ENCODE assay signal across 27 cellular contexts in genomic region chr12:13900718-13901117, GRCh38.
"Had no signal": no experiment of that assay in that cellular context is flagged by ENCODE, and none has a peak within 500 bp of the region (broad histone marks: within the 10 kb centered on the region; RNA-seq: fewer than 3 reads in every experiment).

No MANE protein-coding gene starts in this region.

- H3K4me1 Mint-ChIP-seq: activated naive CD4-positive, alpha-beta T cell treated with anti-CD3 and anti-CD28 coated beads, Interleukin-2, amount 10 ng/mL, durations not matched to agents 7 days and 5 days; activated naive CD8-positive, alpha-beta T cell treated with anti-CD3 and anti-CD28 coated beads, Interleukin-2, amount 10 ng/mL, durations not matched to agents 7 days and 5 days had no signal

- H3K27me3 Mint-ChIP-seq: activated naive CD4-positive, alpha-beta T cell treated with anti-CD3 and anti-CD28 coated beads, Interleukin-2, amount 10 ng/mL, durations not matched to agents 7 days and 5 days; activated naive CD8-positive, alpha-beta T cell treated with anti-CD3 and anti-CD28 coated beads, Interleukin-2, amount 10 ng/mL, durations not matched to agents 7 days and 5 days had no signal

- H3K9me3 ChIP-seq: adrenal gland, Peyer's patch had no signal

- H3K27ac ChIP-seq: adrenal gland, KMS-11, Peyer's patch, RWPE1, SJCRH30, WERI-Rb-1 had no signal

- DNase-seq: activated CD4-positive, alpha-beta T cell treated with anti-CD3 and anti-CD28 coated beads for 4 hours; activated CD8-positive, alpha-beta memory T cell treated with anti-CD3 and anti-CD28 coated beads, Interleukin-2, amount 50 U/mL, for 4 hours; activated CD8-positive, alpha-beta T cell treated with anti-CD3 and anti-CD28 coated beads for 36 hours; activated gamma-delta T cell treated with Interleukin-2 at 50 U/mL for 16 hours; activated naive CD4-positive, alpha-beta T cell treated with anti-CD3 and anti-CD28 coated beads, Interleukin-2, amount 10 ng/mL, durations not matched to agents 7 days and 5 days; activated naive CD8-positive, alpha-beta T cell treated with anti-CD3 and anti-CD28 coated beads, Interleukin-2, amount 10 ng/mL, durations not matched to agents 7 days and 5 days; activated T-cell treated with anti-CD3 and anti-CD28 coated beads, Interleukin-2, amount 50 U/mL, for 72 hours; adrenal gland; anterior cingulate cortex; caudate nucleus; MG63; MV-4-11; NCI-H1092 treated with DMSO at 0.1 percent for 48 hours; NCI-H1436 treated with DMSO at 0.1 percent for 48 hours; NCI-H187 treated with DMSO at 0.1 percent for 48 hours; NCI-H2081 treated with DMSO at 0.1 percent for 48 hours; NCI-H2171 treated with DMSO at 0.1 percent for 48 hours; NCI-H510A treated with DMSO at 0.1 percent for 48 hours; Peyer's patch; Right ventricle myocardium superior; SJCRH30; SK-N-SH; T-helper 1 cell; WERI-Rb-1 had no signal

- ATAC-seq: activated CD8-positive, alpha-beta T cell treated with anti-CD3 and anti-CD28 coated beads for 36 hours; activated T-cell treated with anti-CD3 and anti-CD28 coated beads, Interleukin-2, amount 50 U/mL, for 72 hours had no signal

- H3K4me3 Mint-ChIP-seq: activated CD8-positive, alpha-beta T cell treated with anti-CD3 and anti-CD28 coated beads for 36 hours; activated naive CD4-positive, alpha-beta T cell treated with anti-CD3 and anti-CD28 coated beads, Interleukin-2, amount 10 ng/mL, durations not matched to agents 7 days and 5 days; activated naive CD8-positive, alpha-beta T cell treated with anti-CD3 and anti-CD28 coated beads, Interleukin-2, amount 10 ng/mL, durations not matched to agents 7 days and 5 days; activated T-cell treated with anti-CD3 and anti-CD28 coated beads, Interleukin-2, amount 50 U/mL, for 72 hours had no signal

- H3K36me3 Mint-ChIP-seq: activated naive CD4-positive, alpha-beta T cell treated with anti-CD3 and anti-CD28 coated beads, Interleukin-2, amount 10 ng/mL, durations not matched to agents 7 days and 5 days; activated naive CD8-positive, alpha-beta T cell treated with anti-CD3 and anti-CD28 coated beads, Interleukin-2, amount 10 ng/mL, durations not matched to agents 7 days and 5 days had no signal

- H3K27ac Mint-ChIP-seq: activated CD8-positive, alpha-beta T cell treated with anti-CD3 and anti-CD28 coated beads for 36 hours; activated naive CD4-positive, alpha-beta T cell treated with anti-CD3 and anti-CD28 coated beads, Interleukin-2, amount 10 ng/mL, durations not matched to agents 7 days and 5 days; activated naive CD8-positive, alpha-beta T cell treated with anti-CD3 and anti-CD28 coated beads, Interleukin-2, amount 10 ng/mL, durations not matched to agents 7 days and 5 days; activated T-cell treated with anti-CD3 and anti-CD28 coated beads, Interleukin-2, amount 50 U/mL, for 72 hours; activated T-helper 2 cell treated with anti-CD3 and anti-CD28 coated beads, Interferon-gamma antibody, Interleukin-2, Interleukin-4, amounts not matched to agents 10 μg/mL and 5 μg/mL and 100 μg/mL, durations not matched to agents 14 hours and 24 hours and 36 hours had no signal

- H3K4me3 ChIP-seq: adrenal gland, MG63, Peyer's patch, SJCRH30 had no signal

- H3K27me3 ChIP-seq: adrenal gland, MG63, Peyer's patch, SJCRH30 had no signal

- H3K9me3 Mint-ChIP-seq: activated naive CD4-positive, alpha-beta T cell treated with anti-CD3 and anti-CD28 coated beads, Interleukin-2, amount 10 ng/mL, durations not matched to agents 7 days and 5 days; activated naive CD8-positive, alpha-beta T cell treated with anti-CD3 and anti-CD28 coated beads, Interleukin-2, amount 10 ng/mL, durations not matched to agents 7 days and 5 days; activated T-helper 2 cell treated with anti-CD3 and anti-CD28 coated beads, Interferon-gamma antibody, Interleukin-2, Interleukin-4, amounts not matched to agents 10 μg/mL and 5 μg/mL and 100 μg/mL, durations not matched to agents 14 hours and 24 hours and 36 hours had no signal

- H3K36me3 ChIP-seq: adrenal gland, MG63, Peyer's patch, SJCRH30, WERI-Rb-1 had no signal

- H3K4me1 ChIP-seq: adrenal gland, Peyer's patch, SJCRH30 had no signal
